17 cellular contexts compared by ENCODE assay signal in genomic region chr10:73970845-73971244, GRCh38. TPM values are rescaled to one million over a fixed set of nuclear protein-coding genes. Genes with fewer than 3 reads are reported as not detected.
DNase-seq lines count a peak whose midpoint lies in the region; ATAC-seq, FAIRE-seq and TF ChIP-seq lines count a peak whose summit lies in the region.
"Had no signal": no experiment of that assay in that cellular context is flagged by ENCODE, and none has a peak within 500 bp of the region (broad histone marks: within the 10 kb centered on the region; RNA-seq: fewer than 3 reads in every experiment).

No MANE protein-coding gene starts in this region.

- no peak overlapping the region for H3K23ac ChIP-seq in IMR-90 (ENCODE audit: low read depth, low read length)
- H3K23ac ChIP-seq in mesenchymal stem cell (ENCODE audit: low read length in 2 of 2): no peak overlapping the region

- H2AFZ ChIP-seq in IMR-90 (replicated peaks; ENCODE audit: low read length, poor library complexity) (no peak overlapping the region), mesenchymal stem cell (ENCODE audit: low read depth, low read length) (no peak overlapping the region)

- H2AK9ac ChIP-seq in IMR-90 (replicated peaks; ENCODE audit: low read depth, low read length, poor library complexity): no peak overlapping the region

- in situ Hi-C loops in IMR-90 (cut with MboI; ENCODE audit: low sequenced_read_pairs): no loop called here

- H3K9me1 ChIP-seq in IMR-90 (ENCODE audit: insufficient read depth, low read length): peaks cover 16% of the 10 kb centered on the region

- no CpG with 5 or more reads among the region's 2 CpGs for WGBS in IMR-90 (ENCODE audit: extremely low coverage in 2 of 2, insufficient read length in 1 of 2), 2 experiments
- WGBS in mesenchymal stem cell: 75% methylated on average over 1 of the region's 2 CpGs

- CTCF ChIA-PET in IMR-90 (lab: Yijun Ruan, JAX): no interaction called here

- peaks cover 0 to 13% of the 10 kb centered on the region in 2 experiments; a peak in 2 of 4 replicates for H3K79me1 ChIP-seq in IMR-90 (ENCODE audit: low read depth in 1 of 2, low read length in 2 of 2)
- H3K79me1 ChIP-seq in mesenchymal stem cell (replicated peaks; ENCODE audit: low read length, poor library complexity, severe bottlenecking): no peaks in the 10 kb centered on the region

- no peak overlapping the region for H2BK5ac ChIP-seq in IMR-90 (ENCODE audit: low read depth, low read length, poor library complexity, severe bottlenecking)
- no peak overlapping the region for H2BK5ac ChIP-seq in mesenchymal stem cell (ENCODE audit: low read depth, low read length, poor library complexity, severe bottlenecking)

- H2BK15ac ChIP-seq in IMR-90 (ENCODE audit: low read depth, low read length) (no peak overlapping the region), mesenchymal stem cell (ENCODE audit: low read depth, poor library complexity, severe bottlenecking) (peak overlapping the region; percentile 93)

- H3K36me3 ChIP-seq in IMR-90 (ENCODE audit: control insufficient read depth, insufficient read depth, low read length) (no peaks in the 10 kb centered on the region), mesenchymal stem cell (ENCODE audit: control insufficient read depth in 1 of 2, insufficient read depth in 2 of 2, low read depth in 1 of 2, low read length in 2 of 2) (no peaks in the 10 kb centered on the region), neutrophil (no peaks in the 10 kb centered on the region)
- H3K36me3 ChIP-seq: HAP-1 had no signal

- H4K20me1 ChIP-seq in IMR-90 (ENCODE audit: insufficient read depth, low read length): no peaks in the 10 kb centered on the region

- POLR2A ChIA-PET in IMR-90 (lab: Charles Lee; ENCODE audit: unreplicated experiment): no interaction called here

- intact Hi-C loops in IMR-90 (cut with micrococcal nuclease): no loop called here

- TF ChIP-seq POLR2A in IMR-90 (IDR thresholded peaks at IDR 0.05; ENCODE audit: low read depth, low read length): no peak
- no peak for TF ChIP-seq POLR2A in GM12892 (IDR thresholded peaks at IDR 0.05; ENCODE audit: low read depth, low read length)

- H4K91ac ChIP-seq in IMR-90 (ENCODE audit: insufficient read depth, low read depth, low read length) (no peak overlapping the region), mesenchymal stem cell (ENCODE audit: low read length) (no peak overlapping the region)

- H3K9ac ChIP-seq in IMR-90 (ENCODE audit: low read depth, low read length) (no peak overlapping the region), mesenchymal stem cell (ENCODE audit: low read length) (no peak overlapping the region)

- TF ChIP-seq CTCF in IMR-90 (conservative IDR thresholded peaks at IDR 0.05; ENCODE audit: low read depth, low read length): no peak
- no peak for TF ChIP-seq CTCF in neutrophil (IDR thresholded peaks at IDR 0.05)

- no peak for TF ChIP-seq RAD21 in IMR-90 (IDR thresholded peaks at IDR 0.05; ENCODE audit: low read length)

- H2BK120ac ChIP-seq in IMR-90 (ENCODE audit: low read depth, low read length) (0 out of 2 replicates have a peak overlapping the region, but pooled peaks have one; percentile 6), mesenchymal stem cell (ENCODE audit: low read depth, low read length) (no peak overlapping the region)

- H2AK5ac ChIP-seq in IMR-90 (ENCODE audit: low read depth, low read length) (no peak overlapping the region), mesenchymal stem cell (ENCODE audit: low read length, severe bottlenecking) (no peak overlapping the region)

- no peak overlapping the region for H4K8ac ChIP-seq in IMR-90 (ENCODE audit: low read depth in 2 of 2, low read length in 2 of 2)
- H4K8ac ChIP-seq in mesenchymal stem cell (ENCODE audit: low read length): no peak overlapping the region

- DNase-seq in IMR-90: no peak
- DNase-seq in mesenchymal stem cell: no peak
- DNase-seq in activated CD8-positive, alpha-beta memory T cell treated with anti-CD3 and anti-CD28 coated beads, Interleukin-2, amount 50 U/mL, for 48 hours: no peak
- DNase-seq in GM12892 (ENCODE audit: insufficient read length): no peak
- DNase-seq: C1 segment of cervical spinal cord; Calu3; CD4-positive, alpha-beta memory T cell; COR-L47; DMS53; DMS79 treated with DMSO at 0.1 percent for 48 hours; GF-D8; GOT3 had no signal

- no peak for ATAC-seq in IMR-90 (ENCODE audit: low read depth)
- no peak for ATAC-seq in HG03457 (IDR thresholded peaks at IDR 0.05; ENCODE audit: unreplicated experiment)

- dilution Hi-C loops in IMR-90 (cut with HindIII; ENCODE audit: low sequenced_read_pairs, unreplicated experiment): no loop called here

- no peak overlapping the region for H4K5ac ChIP-seq in IMR-90 (ENCODE audit: low read depth, low read length)

- no peak overlapping the region for H2BK20ac ChIP-seq in IMR-90 (ENCODE audit: low read depth, low read length)

- H3K27ac ChIP-seq in IMR-90 (ENCODE audit: insufficient read depth, low read length): no peak overlapping the region
- no peak overlapping the region for H3K27ac ChIP-seq in mesenchymal stem cell (ENCODE audit: low read length, poor library complexity, severe bottlenecking)
- H3K27ac ChIP-seq in neutrophil: peak overlapping the region; percentile 56

- H3K4ac ChIP-seq in IMR-90 (ENCODE audit: low read depth, low read length) (no peak overlapping the region), mesenchymal stem cell (ENCODE audit: low read depth in 1 of 2, low read length in 2 of 2) (no peak overlapping the region)

- H3K4me2 ChIP-seq in IMR-90 (ENCODE audit: low read depth, low read length) (no peak overlapping the region), mesenchymal stem cell (ENCODE audit: low read length, poor library complexity, severe bottlenecking) (no peak overlapping the region)

- H3K4me1 ChIP-seq in IMR-90 (ENCODE audit: control insufficient read depth, insufficient read depth, low read length) (peaks cover 14% of the 10 kb centered on the region), mesenchymal stem cell (ENCODE audit: control insufficient read depth, insufficient read depth, low read depth, low read length) (peaks cover 11% of the 10 kb centered on the region), neutrophil (ENCODE audit: control insufficient read depth in 1 of 2, insufficient read depth in 1 of 2, low read depth in 1 of 2, low read length in 1 of 2) (peaks cover 32 to 47% of the 10 kb centered on the region in 2 experiments)

- FAIRE-seq in GM12892 (lab: Jason Lieb, UNC): no peak
- FAIRE-seq: GM12891, H54 had no signal

- H2BK12ac ChIP-seq in mesenchymal stem cell (ENCODE audit: low read length in 2 of 2): no peak overlapping the region

- H3K9me3 ChIP-seq in IMR-90 (ENCODE audit: control insufficient read depth, insufficient read depth, low read length) (peaks cover 2% of the 10 kb centered on the region; the same call in 1 of the 2 replicates), mesenchymal stem cell (ENCODE audit: control insufficient read depth, low read length) (no peaks in the 10 kb centered on the region), neutrophil (no peaks in the 10 kb centered on the region)
- H3K9me3 ChIP-seq: HAP-1 had no signal

- H3K18ac ChIP-seq in IMR-90 (ENCODE audit: low read depth, low read length) (no peak overlapping the region), mesenchymal stem cell (ENCODE audit: low read depth in 1 of 2, low read length in 2 of 2) (peak overlapping the region in 1 of 2 experiments; percentile 78)

- no TSS peak for BruUV-seq in IMR-90 (replicated peaks; lab: Mats Ljungman, UMichigan)

- no peak overlapping the region for H3K56ac ChIP-seq in IMR-90 (ENCODE audit: extremely low read depth, insufficient read depth, low read length)

- H3K4me3 ChIP-seq in IMR-90 (ENCODE audit: insufficient read depth, low read depth, low read length) (no peak overlapping the region), mesenchymal stem cell (ENCODE audit: insufficient read depth in 1 of 2, low read depth in 1 of 2, low read length in 2 of 2) (no peak overlapping the region), neutrophil (ENCODE audit: low read depth in 1 of 2, low read length in 1 of 2) (no peak overlapping the region)
- H3K4me3 ChIP-seq: HAP-1 had no signal

- H3K14ac ChIP-seq in IMR-90 (replicated peaks; ENCODE audit: low read depth, low read length): no peak overlapping the region
- no peak overlapping the region for H3K14ac ChIP-seq in mesenchymal stem cell (ENCODE audit: low read length in 2 of 2)

- no peaks in the 10 kb centered on the region for H3K27me3 ChIP-seq in IMR-90 (ENCODE audit: control insufficient read depth, insufficient read depth, low read length)
- no peaks in the 10 kb centered on the region for H3K27me3 ChIP-seq in mesenchymal stem cell (ENCODE audit: control insufficient read depth in 1 of 2, insufficient read depth in 1 of 2, low read length in 2 of 2)
- H3K27me3 ChIP-seq in neutrophil: no peaks in the 10 kb centered on the region

TF ChIP-seq in IMR-90, 13 proteins besides CTCF, POLR2A, EP300 and RAD21:
- no peak for TF ChIP-seq FOS (IDR thresholded peaks at IDR 0.05; ENCODE audit: low read depth, low read length)
- no peak for TF ChIP-seq BHLHE40 (IDR thresholded peaks at IDR 0.05; ENCODE audit: low read depth, low read length)
- TF ChIP-seq SMC3 (IDR thresholded peaks at IDR 0.05; ENCODE audit: low read depth, low read length): no peak
- TF ChIP-seq NFE2L2 (IDR thresholded peaks at IDR 0.05; ENCODE audit: low read depth, low read length): no peak

RNA-seq across cellular contexts. Expression of gene VCL, which starts 27.1 kb away (rescaled TPM):
- total RNA-seq in IMR-90 (2012; rRNA removed): 283 and 316 TPM in 2 replicates
- polyA plus RNA-seq in IMR-90 (2012; rRNA removed): 193 and 227 TPM in 2 replicates
- 85.9 and 102 TPM in 2 replicates for polyA plus RNA-seq in IMR-90 (2012; cell fraction: cytosol; rRNA removed)
- 176 and 458 TPM in 2 replicates for polyA plus RNA-seq in IMR-90 (2012; cell fraction: nucleus; rRNA removed; ENCODE audit: low replicate concordance)
- polyA plus RNA-seq in mesenchymal stem cell (2013, experiment 1 of 2): 216 TPM
- 211 TPM for polyA plus RNA-seq in mesenchymal stem cell (2013, experiment 2 of 2)
- polyA plus RNA-seq in GM12892 (2012; ENCODE audit: missing spikeins): 14.2 TPM

RNA-seq across cellular contexts. Expression of gene PLAU, which starts 59.9 kb away (rescaled TPM):
- 115 and 123 TPM in 2 replicates for total RNA-seq in IMR-90 (2012; rRNA removed)
- polyA plus RNA-seq in IMR-90 (2012; rRNA removed): 230 and 283 TPM in 2 replicates
- 215 and 255 TPM in 2 replicates for polyA plus RNA-seq in IMR-90 (2012; cell fraction: cytosol; rRNA removed)
- 331 and 562 TPM in 2 replicates for polyA plus RNA-seq in IMR-90 (2012; cell fraction: nucleus; rRNA removed; ENCODE audit: low replicate concordance)
- polyA plus RNA-seq in mesenchymal stem cell (2013, experiment 1 of 2): 1,126 TPM
- 1,146 TPM for polyA plus RNA-seq in mesenchymal stem cell (2013, experiment 2 of 2)
- polyA plus RNA-seq in GM12892 (2012; ENCODE audit: missing spikeins): 4.9 TPM
- polyA plus RNA-seq: CD4-positive, alpha-beta memory T cell had no signal
